In genomic region chr19:16497837-16498236, GRCh38 we compare ENCODE assay signal across 20 cellular contexts. TPM values are rescaled to one million over a fixed set of nuclear protein-coding genes. Genes with fewer than 3 reads are reported as not detected.
DNase-seq lines count a peak whose midpoint lies in the region; ATAC-seq and TF ChIP-seq lines count a peak whose summit lies in the region.
"Had no signal": no experiment of that assay in that cellular context is flagged by ENCODE, and none has a peak within 500 bp of the region (broad histone marks: within the 10 kb centered on the region; RNA-seq: fewer than 3 reads in every experiment).

No MANE protein-coding gene starts in this region.

- H2BK15ac ChIP-seq in mesenchymal stem cell (ENCODE audit: low read depth, poor library complexity, severe bottlenecking) = no peak overlapping the region

- no peak overlapping the region for H3K27ac Mint-ChIP-seq in CD4-positive, alpha-beta T cell
- H3K27ac Mint-ChIP-seq in activated B cell treated with CpG ODN at 0.5 μM for 24 hours = no peak overlapping the region

- H3K4me3 ChIP-seq in A673 (ENCODE audit: low read depth, low read length, poor library complexity, severe bottlenecking) (no peak overlapping the region), mesenchymal stem cell (ENCODE audit: insufficient read depth in 1 of 2, low read depth in 1 of 2, low read length in 2 of 2) (no peak overlapping the region), foreskin fibroblast (ENCODE audit: low read depth in 1 of 2, low read length in 2 of 2) (no peak overlapping the region)

- peak overlapping the region; percentile 25 for H4K91ac ChIP-seq in mesenchymal stem cell (ENCODE audit: low read length)

- peaks cover 7% of the 10 kb centered on the region for H3K36me3 Mint-ChIP-seq in CD4-positive, alpha-beta T cell (ENCODE audit: low read depth)
- H3K36me3 Mint-ChIP-seq in activated B cell treated with CpG ODN at 0.5 μM for 24 hours (ENCODE audit: low read depth) = peaks cover 12% of the 10 kb centered on the region

- intact Hi-C loops in A673 (cut with micrococcal nuclease; ENCODE audit: unreplicated experiment) = no loop called here
- intact Hi-C loops in CD4-positive, alpha-beta T cell (cut with DNase I, micrococcal nuclease) = no loop called here
- intact Hi-C loops in activated B cell treated with CpG ODN at 0.5 μM for 24 hours (cut with micrococcal nuclease) = no loop called here
- intact Hi-C loops in left colon (cut with DNase I, micrococcal nuclease) = no loop called here

- H2AFZ ChIP-seq in mesenchymal stem cell (ENCODE audit: low read depth, low read length) = no peak overlapping the region

- no peak overlapping the region for H4K8ac ChIP-seq in mesenchymal stem cell (ENCODE audit: low read length)

- DNase-seq in A673 (ENCODE audit: low spot score) (no peak), activated B cell treated with CpG ODN at 0.5 μM for 24 hours (no peak), mesenchymal stem cell (no peak), foreskin fibroblast (no peak), Ammon's horn (ENCODE audit: low spot score) (no peak), left colon (no peak)
- no peak for DNase-seq in CD4-positive, alpha-beta T cell
- DNase-seq: activated CD4-positive, CD25-positive, alpha-beta regulatory T cell; C1 segment of cervical spinal cord; erythroblast; NCI-H2081; NCI-H69; stimulated activated CD4-positive, alpha-beta T cell treated with anti-CD3 and anti-CD28 coated beads, Interleukin-2, amount 100 ng/mL, for 24 hours had no signal

- TSS peak; percentile 31 for BruUV-seq in A673 (replicated peaks; lab: Mats Ljungman, UMichigan)

- H3K4me1 ChIP-seq in A673 (ENCODE audit: insufficient read depth, low read length, poor library complexity, severe bottlenecking) (peaks cover 5% of the 10 kb centered on the region), mesenchymal stem cell (ENCODE audit: control insufficient read depth, insufficient read depth, low read depth, low read length) (peaks cover 9% of the 10 kb centered on the region)

- H3K9ac ChIP-seq in mesenchymal stem cell (ENCODE audit: low read length) = no peak overlapping the region

- no peak for ATAC-seq in CD4-positive, alpha-beta T cell (ENCODE audit: poor library complexity)
- ATAC-seq in activated B cell treated with CpG ODN at 0.5 μM for 24 hours (ENCODE audit: low read depth) (no peak), left colon (no peak), HG03378 (IDR thresholded peaks at IDR 0.05; ENCODE audit: unreplicated experiment) (no peak)
- ATAC-seq: sciatic nerve had no signal

- peak overlapping the region in 1 of 2 experiments; percentile 60 for H2BK12ac ChIP-seq in mesenchymal stem cell (ENCODE audit: low read length in 2 of 2)

- H3K27ac ChIP-seq in A673 (ENCODE audit: low read depth, low read length, poor library complexity, severe bottlenecking) = no peak overlapping the region
- H3K27ac ChIP-seq in CD4-positive, alpha-beta T cell (ENCODE audit: low read depth, low read length) = no peak overlapping the region
- no peak overlapping the region for H3K27ac ChIP-seq in mesenchymal stem cell (ENCODE audit: low read length, poor library complexity, severe bottlenecking)
- H3K27ac ChIP-seq: coronary artery, thoracic aorta had no signal

- H2BK5ac ChIP-seq in mesenchymal stem cell (ENCODE audit: low read depth, low read length, poor library complexity, severe bottlenecking) = no peak overlapping the region

- H3K23ac ChIP-seq in mesenchymal stem cell (ENCODE audit: low read length in 2 of 2) = no peak overlapping the region

- no peaks in the 10 kb centered on the region for H3K27me3 Mint-ChIP-seq in CD4-positive, alpha-beta T cell
- H3K27me3 Mint-ChIP-seq in activated B cell treated with CpG ODN at 0.5 μM for 24 hours = no peaks in the 10 kb centered on the region

- no peak for TF ChIP-seq CTCF in A673 (conservative IDR thresholded peaks at IDR 0.05; ENCODE audit: low read depth, low read length)
- TF ChIP-seq CTCF in CD4-positive, alpha-beta T cell (IDR thresholded peaks at IDR 0.05) = no peak
- no peak for TF ChIP-seq CTCF in activated B cell treated with CpG ODN at 0.5 μM for 24 hours (IDR thresholded peaks at IDR 0.05)
- no peak for TF ChIP-seq CTCF in foreskin fibroblast (IDR thresholded peaks at IDR 0.05; ENCODE audit: low read depth, low read length)

- POLR2A ChIA-PET in A673 (lab: Charles Lee; ENCODE audit: low non-redundant PET) (no interaction called here), activated B cell treated with CpG ODN at 0.5 μM for 24 hours (lab: Charles Lee) (no interaction called here)
- POLR2A ChIA-PET in CD4-positive, alpha-beta T cell (lab: Charles Lee) = no interaction called here

- H2AK5ac ChIP-seq in mesenchymal stem cell (ENCODE audit: low read length, severe bottlenecking) = peak overlapping the region; percentile 47

- no peak overlapping the region for H3K4ac ChIP-seq in mesenchymal stem cell (ENCODE audit: low read depth in 1 of 2, low read length in 2 of 2)

- H3K27me3 ChIP-seq in A673 (replicated peaks; ENCODE audit: insufficient read depth, low read depth, low read length, poor library complexity) (no peaks in the 10 kb centered on the region), mesenchymal stem cell (ENCODE audit: control insufficient read depth in 1 of 2, insufficient read depth in 1 of 2, low read length in 2 of 2) (no peaks in the 10 kb centered on the region)
- H3K27me3 ChIP-seq in CD4-positive, alpha-beta T cell (ENCODE audit: control insufficient read depth, insufficient read depth, low read length) = no peaks in the 10 kb centered on the region

- no peak overlapping the region for H3K18ac ChIP-seq in mesenchymal stem cell (ENCODE audit: low read depth in 1 of 2, low read length in 2 of 2)

- H2BK120ac ChIP-seq in mesenchymal stem cell (ENCODE audit: low read depth, low read length) = no peak overlapping the region

- H3K14ac ChIP-seq in mesenchymal stem cell (ENCODE audit: low read length in 2 of 2) = no peak overlapping the region

- 99% methylated on average over 6 of the region's 6 CpGs for WGBS in mesenchymal stem cell

- H3K79me1 ChIP-seq in mesenchymal stem cell (replicated peaks; ENCODE audit: low read length, poor library complexity, severe bottlenecking) = peaks cover 10% of the 10 kb centered on the region

- H3K4me3 Mint-ChIP-seq in CD4-positive, alpha-beta T cell = peak overlapping the region; percentile 73
- H3K4me3 Mint-ChIP-seq in activated B cell treated with CpG ODN at 0.5 μM for 24 hours = peak overlapping the region; percentile 3

- CTCF ChIA-PET in A673 (lab: Charles Lee) (no interaction called here), activated B cell treated with CpG ODN at 0.5 μM for 24 hours (lab: Charles Lee) (no interaction called here)
- CTCF ChIA-PET in CD4-positive, alpha-beta T cell (lab: Charles Lee) = no interaction called here

- H3K4me2 ChIP-seq in mesenchymal stem cell (ENCODE audit: low read length, poor library complexity, severe bottlenecking) = no peak overlapping the region

- no peaks in the 10 kb centered on the region for H3K9me3 Mint-ChIP-seq in CD4-positive, alpha-beta T cell
- no peaks in the 10 kb centered on the region for H3K9me3 Mint-ChIP-seq in activated B cell treated with CpG ODN at 0.5 μM for 24 hours

- peaks cover 5% of the 10 kb centered on the region for H3K36me3 ChIP-seq in A673 (ENCODE audit: insufficient read depth, low read length, poor library complexity, severe bottlenecking)
- peaks cover 11 to 18% of the 10 kb centered on the region in 2 experiments for H3K36me3 ChIP-seq in mesenchymal stem cell (ENCODE audit: control insufficient read depth in 1 of 2, insufficient read depth in 2 of 2, low read depth in 1 of 2, low read length in 2 of 2)
- H3K36me3 ChIP-seq: thoracic aorta had no signal

- H3K4me1 Mint-ChIP-seq in CD4-positive, alpha-beta T cell (ENCODE audit: low read depth) = peaks cover 14% of the 10 kb centered on the region
- peaks cover 19% of the 10 kb centered on the region for H3K4me1 Mint-ChIP-seq in activated B cell treated with CpG ODN at 0.5 μM for 24 hours

- H3K9me3 ChIP-seq in A673 (ENCODE audit: low read depth, low read length, poor library complexity, severe bottlenecking) (no peaks in the 10 kb centered on the region), mesenchymal stem cell (ENCODE audit: control insufficient read depth, low read length) (no peaks in the 10 kb centered on the region)
- H3K9me3 ChIP-seq in CD4-positive, alpha-beta T cell (ENCODE audit: control insufficient read depth, low read length) = no peaks in the 10 kb centered on the region
- H3K9me3 ChIP-seq: thoracic aorta had no signal

RNA-seq across cellular contexts. Expression of gene C19orf44, which starts 1.6 kb away (rescaled TPM):
- 8.3 and 9.8 TPM in 2 replicates for total RNA-seq in A673 (2021)
- total RNA-seq in CD4-positive, alpha-beta T cell = 1 to 10 TPM in 1 of 2 experiments, under 1 TPM in 1; 0.78 to 1.0 TPM
- 5.9 and 7.1 TPM in 2 replicates for total RNA-seq in activated B cell treated with CpG ODN at 0.5 μM for 24 hours
- 3.3 TPM for polyA plus RNA-seq in mesenchymal stem cell (2013, experiment 1 of 2)
- 3.0 TPM for polyA plus RNA-seq in mesenchymal stem cell (2013, experiment 2 of 2)
- total RNA-seq in left colon = 1 to 10 TPM; 1.4 to 2.4 TPM

RNA-seq across cellular contexts. Expression of gene CALR3, which starts 1.9 kb away (rescaled TPM):
- total RNA-seq in A673 (2021) (not detected in 2 replicates), activated B cell treated with CpG ODN at 0.5 μM for 24 hours (not detected in 2 replicates), left colon (not detected)
- not detected for total RNA-seq in CD4-positive, alpha-beta T cell
- polyA plus RNA-seq in mesenchymal stem cell (2013, experiment 1 of 2) = 0.08 TPM
- 0.04 TPM for polyA plus RNA-seq in mesenchymal stem cell (2013, experiment 2 of 2)
- total RNA-seq: Daoy, glomerular endothelial cell, lung microvascular endothelial cell, sciatic nerve, thoracic aorta had no signal

RNA-seq across cellular contexts. Expression of gene EPS15L1, which starts 26.1 kb away (rescaled TPM):
- total RNA-seq in A673 (2021) = 74.4 and 76.8 TPM in 2 replicates
- total RNA-seq in CD4-positive, alpha-beta T cell = 10 to 100 TPM; 24.6 to 26.5 TPM
- 81.0 and 86.3 TPM in 2 replicates for total RNA-seq in activated B cell treated with CpG ODN at 0.5 μM for 24 hours
- 23.1 TPM for polyA plus RNA-seq in mesenchymal stem cell (2013, experiment 1 of 2)
- polyA plus RNA-seq in mesenchymal stem cell (2013, experiment 2 of 2) = 24.0 TPM
- total RNA-seq in left colon = 10 to 100 TPM; 33.4 to 41.1 TPM

RNA-seq across cellular contexts. Expression of gene CHERP, which starts 44.4 kb away (rescaled TPM):
- total RNA-seq in A673 (2021) (86.4 and 98.4 TPM in 2 replicates), activated B cell treated with CpG ODN at 0.5 μM for 24 hours (70.9 and 89.3 TPM in 2 replicates), left colon (10 to 100 TPM; 32.1 to 41.5 TPM)
- 10 to 100 TPM; 47.1 to 48.2 TPM for total RNA-seq in CD4-positive, alpha-beta T cell
- 21.5 TPM for polyA plus RNA-seq in mesenchymal stem cell (2013, experiment 1 of 2)
- polyA plus RNA-seq in mesenchymal stem cell (2013, experiment 2 of 2) = 20.3 TPM
